In genomic region chr7:141960687-141961422, GRCh38 we compare ENCODE assay signal across 1 cellular context.
TF ChIP-seq lines count a peak whose summit lies in the region.

No MANE protein-coding gene starts in this region.

TF ChIP-seq in HepG2, 621 proteins besides CTCF, POLR2A, EP300 and RAD21:
- TF ChIP-seq ZBTB3 (CRISPR knock-in tag; IDR thresholded peaks at IDR 0.05; ENCODE audit: borderline replicate concordance, low read depth) (no peak), ZNF33B (CRISPR knock-in tag; IDR thresholded peaks at IDR 0.05) (no peak), BRF2 (CRISPR knock-in tag; IDR thresholded peaks at IDR 0.05) (no peak), SIX4 (CRISPR knock-in tag; IDR thresholded peaks at IDR 0.05) (no peak), TERF1 (CRISPR knock-in tag; IDR thresholded peaks at IDR 0.05) (no peak), ATF7 (IDR thresholded peaks at IDR 0.05) (peak; percentile 71; the same call in 1 of the 2 replicates), ATF7 (CRISPR knock-in tag; IDR thresholded peaks at IDR 0.05) (no peak)
TF ChIP-seq in HepG2: peak in this region for 1.
